In the genomic region with DNA sequence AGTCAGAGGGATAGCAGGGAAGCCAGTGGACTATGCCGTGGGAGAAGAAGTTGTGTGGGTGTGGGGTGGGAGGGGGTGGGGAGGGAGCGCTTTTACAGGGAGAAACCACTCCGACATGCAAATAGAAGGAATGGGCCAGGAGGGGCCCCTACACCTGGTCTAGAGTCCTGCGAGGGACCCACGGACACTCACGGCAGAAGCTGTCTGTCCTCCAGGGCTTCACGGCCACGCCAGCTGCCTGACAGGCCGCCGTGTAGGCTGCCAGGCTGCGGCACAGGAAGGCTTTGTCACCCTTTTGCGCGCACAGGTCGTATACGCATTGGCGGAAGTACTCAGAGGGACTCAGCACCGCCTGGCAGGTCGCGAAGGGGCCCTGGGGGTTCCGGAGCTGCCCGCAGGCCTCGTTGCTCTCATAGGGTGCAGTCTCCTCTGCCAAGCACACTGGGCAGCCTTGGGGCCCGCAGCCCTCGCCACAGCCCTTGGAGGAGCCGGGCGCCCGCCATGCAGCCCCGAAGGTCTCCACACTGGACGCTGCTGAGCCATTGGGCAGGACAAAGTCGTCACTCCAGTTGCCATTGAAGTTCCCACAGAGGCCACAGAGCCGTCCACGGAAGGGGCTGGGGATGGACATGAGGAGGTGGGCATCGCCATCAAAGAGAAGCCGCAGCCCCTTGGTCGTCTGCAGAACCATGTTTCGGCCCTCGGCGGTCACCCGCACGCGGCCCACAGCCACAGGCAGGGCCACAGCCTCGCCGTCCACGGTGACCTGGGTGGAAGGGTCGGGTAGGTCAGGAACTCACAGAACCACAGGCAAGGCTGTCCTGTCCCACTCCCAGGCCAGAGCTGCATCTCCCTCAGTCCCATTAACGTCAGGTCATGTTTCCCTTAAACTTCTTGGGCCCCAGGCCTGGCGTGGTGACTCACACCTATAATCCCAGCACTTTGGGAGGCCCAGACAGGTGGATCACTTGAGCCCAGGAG, we compare ENCODE assay signal across 1 cellular context.
TF ChIP-seq lines count a peak whose summit lies in the region.

No MANE protein-coding gene starts in this region.

TF ChIP-seq in K562, 482 proteins besides CTCF, POLR2A, EP300 and RAD21:
- TF ChIP-seq GABPB1 (CRISPR knock-in tag; IDR thresholded peaks at IDR 0.05) (no peak), POLR2G (IDR thresholded peaks at IDR 0.05; ENCODE audit: low read depth, low read length) (no peak), ZNF668 (CRISPR knock-in tag; IDR thresholded peaks at IDR 0.05) (no peak), RREB1 (CRISPR knock-in tag; IDR thresholded peaks at IDR 0.05) (no peak), ZNF764 (CRISPR knock-in tag; IDR thresholded peaks at IDR 0.05; ENCODE audit: low read depth) (no peak), FOXO4 (CRISPR knock-in tag; IDR thresholded peaks at IDR 0.05) (no peak), ZNF57 (CRISPR knock-in tag; IDR thresholded peaks at IDR 0.05) (no peak)
